Comparison of ENCODE assay signal across 9 cellular contexts in genomic region chr7:30179016-30179436, GRCh38. TPM values are rescaled to one million over a fixed set of nuclear protein-coding genes. Genes with fewer than 3 reads are reported as not detected.
DNase-seq lines count a peak whose midpoint lies in the region; ATAC-seq and TF ChIP-seq lines count a peak whose summit lies in the region.
"Had no signal": no experiment of that assay in that cellular context is flagged by ENCODE, and none has a peak within 500 bp of the region (broad histone marks: within the 10 kb centered on the region; RNA-seq: fewer than 3 reads in every experiment).

No MANE protein-coding gene starts in this region.

- peaks cover 7% of the 10 kb centered on the region for H3K4me1 Mint-ChIP-seq in CD8-positive, alpha-beta T cell (ENCODE audit: low read depth)

- H3K27me3 ChIP-seq in prostate gland (replicated peaks; ENCODE audit: insufficient read depth) = no peaks in the 10 kb centered on the region
- no peaks in the 10 kb centered on the region for H3K27me3 ChIP-seq in transverse colon
- no peaks in the 10 kb centered on the region for H3K27me3 ChIP-seq in CD8-positive, alpha-beta T cell (ENCODE audit: insufficient read depth, low read length)

- CTCF ChIA-PET in CD8-positive, alpha-beta T cell (lab: Charles Lee) = interaction anchor here (1.1 kb wide), 1 partner anchor 17 kb away, joined by 3 read pairs; no protein-coding TSS in a partner anchor

- no peak overlapping the region for H3K27ac Mint-ChIP-seq in CD8-positive, alpha-beta T cell

- no peaks in the 10 kb centered on the region for H3K9me3 Mint-ChIP-seq in CD8-positive, alpha-beta T cell

- POLR2A ChIA-PET in CD8-positive, alpha-beta T cell (lab: Charles Lee) = no interaction called here

- TF ChIP-seq CTCF in coronary artery (IDR thresholded peaks at IDR 0.05) = no peak
- TF ChIP-seq CTCF in prostate gland (IDR thresholded peaks at IDR 0.05) = no peak
- TF ChIP-seq CTCF in transverse colon (IDR thresholded peaks at IDR 0.05) = no peak
- TF ChIP-seq CTCF in CD8-positive, alpha-beta T cell (IDR thresholded peaks at IDR 0.05) = no peak

- H3K4me3 Mint-ChIP-seq in CD8-positive, alpha-beta T cell = no peak overlapping the region

- H3K9me3 ChIP-seq in prostate gland = no peaks in the 10 kb centered on the region
- no peaks in the 10 kb centered on the region for H3K9me3 ChIP-seq in transverse colon
- no peaks in the 10 kb centered on the region for H3K9me3 ChIP-seq in CD8-positive, alpha-beta T cell (ENCODE audit: low read length)

- TF ChIP-seq EP300 in transverse colon (IDR thresholded peaks at IDR 0.05; ENCODE audit: low read depth) = no peak

- H3K36me3 ChIP-seq in prostate gland = no peaks in the 10 kb centered on the region
- H3K36me3 ChIP-seq in transverse colon = no peaks in the 10 kb centered on the region
- no peaks in the 10 kb centered on the region for H3K36me3 ChIP-seq in CD8-positive, alpha-beta T cell (ENCODE audit: insufficient read depth, low read length)

- H3K36me3 Mint-ChIP-seq in CD8-positive, alpha-beta T cell = no peaks in the 10 kb centered on the region

- peak; percentile 86 for ATAC-seq in GM19463 (IDR thresholded peaks at IDR 0.05; ENCODE audit: unreplicated experiment)
- ATAC-seq in HG03175 (IDR thresholded peaks at IDR 0.05; ENCODE audit: unreplicated experiment) = peak; percentile 92
- no peak for ATAC-seq in CD8-positive, alpha-beta T cell

- in situ Hi-C loops in transverse colon (cut with MboI; ENCODE audit: low pct_ligation_motif_present in 1 of 4, low pct_unique_long_range_greater_than_20kb in 1 of 4, low sequenced_read_pairs in 3 of 4) = no loop called here

- intact Hi-C loops in prostate gland (cut with DNase I) (no loop called here), transverse colon (cut with DNase I; ENCODE audit: low total_unique reads) (no loop called here)
- intact Hi-C loops in CD8-positive, alpha-beta T cell (cut with DNase I, micrococcal nuclease) = no loop called here

- H3K27ac ChIP-seq in coronary artery = no peak overlapping the region
- H3K27ac ChIP-seq in prostate gland = no peak overlapping the region
- peak overlapping the region in 2 of 4 donors; percentile 1 to 16 for H3K27ac ChIP-seq in transverse colon
- H3K27ac ChIP-seq in CD8-positive, alpha-beta T cell (ENCODE audit: low read depth, low read length) = no peak overlapping the region

- TF ChIP-seq POLR2A in prostate gland (IDR thresholded peaks at IDR 0.05) = no peak
- TF ChIP-seq POLR2A in transverse colon (IDR thresholded peaks at IDR 0.05) = no peak

- 82% methylated on average over 3 of the region's 3 CpGs for whole genome bisulfite sequencing in prostate gland
- 47% methylated on average over 3 of the region's 3 CpGs; no CpG with 5 or more reads in 1 of the 2 donors for WGBS in transverse colon (ENCODE audit: low coverage in 1 of 2), 2 donors

- no peak for DNase-seq in coronary artery (ENCODE audit: low spot score)
- no peak for DNase-seq in NCI-H1417 (lab: John Stamatoyannopoulos, UW)
- DNase-seq in prostate gland (ENCODE audit: low spot score) = no peak
- no peak for DNase-seq in transverse colon
- no peak for DNase-seq in CD8-positive, alpha-beta T cell
- DNase-seq: activated CD4-positive, alpha-beta T cell treated with anti-CD3 and anti-CD28 coated beads for 1 hour had no signal

- no peaks in the 10 kb centered on the region for H3K4me1 ChIP-seq in prostate gland (replicated peaks)
- peaks cover 0 to 20% (median 9%) of the 10 kb centered on the region in 4 donors for H3K4me1 ChIP-seq in transverse colon
- peaks cover 4% of the 10 kb centered on the region for H3K4me1 ChIP-seq in CD8-positive, alpha-beta T cell (ENCODE audit: insufficient read depth, low read length)

- H3K4me3 ChIP-seq in GM08714 (ENCODE audit: low read length) (peak overlapping the region; percentile 21; the same call in 1 of the 2 replicates), coronary artery (peak overlapping the region; percentile 7), prostate gland (no peak overlapping the region), transverse colon (no peak overlapping the region)
- no peak overlapping the region for H3K4me3 ChIP-seq in CD8-positive, alpha-beta T cell (ENCODE audit: low read depth, low read length)

- H3K27me3 Mint-ChIP-seq in CD8-positive, alpha-beta T cell (ENCODE audit: low read depth) = no peaks in the 10 kb centered on the region

RNA-seq across cellular contexts. Expression of gene MTURN, which starts 44.2 kb away (rescaled TPM):
- 10 to 100 TPM; 22.6 to 26.9 TPM for total RNA-seq in prostate gland
- 10 to 100 TPM in 3 of 4 donors, 1 to 10 TPM in 1; 7.9 to 28.3 (median 15.0) TPM for total RNA-seq in transverse colon
- total RNA-seq in CD8-positive, alpha-beta T cell = 10 to 100 TPM; 16.1 to 19.7 TPM

Comparison
In these comparisons a context has a peak if more than half of its experiments do, and no peak if none do; other contexts are left out.
1. H3K4me3 ChIP-seq: peak in GM08714 (single experiment) and coronary artery (single experiment); none in prostate gland (0 of 2), transverse colon (0 of 4) and CD8-positive, alpha-beta T cell (single experiment).